8 cellular contexts compared by ENCODE assay signal in the genomic region with DNA sequence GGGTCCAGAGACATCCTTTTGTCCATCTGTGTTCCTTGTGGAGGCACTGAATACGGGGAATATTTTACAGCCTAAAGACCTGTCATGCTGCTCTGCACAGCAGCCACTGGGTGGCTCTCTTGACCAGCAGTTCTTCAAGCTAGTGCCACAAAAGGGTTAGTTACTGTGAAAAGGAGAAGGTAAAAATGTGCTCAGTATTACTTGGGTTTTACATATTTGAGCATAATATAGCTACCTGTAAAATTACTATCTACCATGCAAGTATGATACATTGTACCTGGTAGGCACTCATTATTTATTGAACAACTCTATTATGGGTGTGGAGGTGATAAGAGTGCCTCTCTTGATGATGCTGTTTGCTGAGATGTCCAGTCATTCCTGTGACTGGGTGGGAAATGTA. TPM values are rescaled to one million over a fixed set of nuclear protein-coding genes. Genes with fewer than 3 reads are reported as not detected.
DNase-seq lines count a peak whose midpoint lies in the region; ATAC-seq and TF ChIP-seq lines count a peak whose summit lies in the region.

No MANE protein-coding gene starts in this region.

- H3K36me3 ChIP-seq in BE2C = no peaks in the 10 kb centered on the region
- peaks cover 4% of the 10 kb centered on the region; the same call in 1 of the 2 replicates for H3K36me3 ChIP-seq in SU-DHL-6 (ENCODE audit: low read length)
- H3K36me3 ChIP-seq in thoracic aorta = peaks cover 5% of the 10 kb centered on the region

- no peaks in the 10 kb centered on the region for H3K27me3 ChIP-seq in BE2C
- no peaks in the 10 kb centered on the region for H3K27me3 ChIP-seq in SU-DHL-6 (ENCODE audit: low read length)
- H3K27me3 ChIP-seq in dorsolateral prefrontal cortex = no peaks in the 10 kb centered on the region
- no peaks in the 10 kb centered on the region for H3K27me3 ChIP-seq in thoracic aorta (replicated peaks; ENCODE audit: insufficient read depth)

- H3F3A ChIP-seq in SU-DHL-6 (ENCODE audit: insufficient read depth) = no peaks in the 10 kb centered on the region

- ATAC-seq in GM18502 (IDR thresholded peaks at IDR 0.05; ENCODE audit: poor library complexity, unreplicated experiment) (peak; percentile 90), HG02759 (IDR thresholded peaks at IDR 0.05; ENCODE audit: unreplicated experiment) (peak; percentile 89), thoracic aorta (ENCODE audit: insufficient number of reproducible peaks, low FRiP score, low read depth) (no peak)

- H3K27ac ChIP-seq in SU-DHL-6 (ENCODE audit: low read depth, low read length) (no peak overlapping the region), dorsolateral prefrontal cortex (no peak overlapping the region), thoracic aorta (no peak overlapping the region)

- H3K9me3 ChIP-seq in BE2C = no peaks in the 10 kb centered on the region
- no peaks in the 10 kb centered on the region for H3K9me3 ChIP-seq in SU-DHL-6 (ENCODE audit: insufficient read depth, low read length)
- H3K9me3 ChIP-seq in thoracic aorta = no peaks in the 10 kb centered on the region

- H2AFZ ChIP-seq in SU-DHL-6 (ENCODE audit: low read depth, low read length, severe bottlenecking) = no peak overlapping the region

- H3K9me2 ChIP-seq in SU-DHL-6 (replicated peaks; ENCODE audit: insufficient read depth, low read length) = no peaks in the 10 kb centered on the region

- H3K4me3 ChIP-seq in BE2C (ENCODE audit: low read depth, low read length) = no peak overlapping the region
- no peak overlapping the region for H3K4me3 ChIP-seq in SU-DHL-6 (ENCODE audit: insufficient read depth, low read length, poor library complexity, severe bottlenecking)
- H3K4me3 ChIP-seq in dorsolateral prefrontal cortex = no peak overlapping the region
- no peak overlapping the region for H3K4me3 ChIP-seq in thoracic aorta

- peaks cover 7% of the 10 kb centered on the region for H3K4me1 ChIP-seq in BE2C
- H3K4me1 ChIP-seq in thoracic aorta (ENCODE audit: control insufficient read depth in 1 of 2, low read depth in 2 of 2) = no peaks in the 10 kb centered on the region

- DNase-seq in BE2C (peak; percentile 72), NCI-H1105 treated with DMSO at 0.1 percent for 48 hours (lab: John Stamatoyannopoulos, UW) (peak; percentile 62), dorsolateral prefrontal cortex (peak in 9 of 10 donors; percentile 43 to 78 (median 68)), medulla oblongata (ENCODE audit: extremely low spot score) (peak; percentile 86), thoracic aorta (ENCODE audit: low spot score) (no peak)

- H4K20me1 ChIP-seq in SU-DHL-6 (ENCODE audit: low read depth, low read length) = no peaks in the 10 kb centered on the region

- H3K4me2 ChIP-seq in SU-DHL-6 (ENCODE audit: low read depth, low read length, poor library complexity, severe bottlenecking) = no peak overlapping the region

- H3K9ac ChIP-seq in SU-DHL-6 (ENCODE audit: low read length) = no peak overlapping the region

- intact Hi-C loops in dorsolateral prefrontal cortex (cut with DNase I) = loop anchor here (2.0 to 10.0 kb wide), 4 partner anchors 295 to 327 kb away; no protein-coding TSS in a partner anchor

- TF ChIP-seq CTCF in BE2C (IDR thresholded peaks at IDR 0.05; ENCODE audit: low read depth, low read length) (peak; percentile 99), SU-DHL-6 (IDR thresholded peaks at IDR 0.05; ENCODE audit: insufficient read depth, low read length, poor library complexity, severe bottlenecking) (peak; percentile 90), dorsolateral prefrontal cortex (IDR thresholded peaks at IDR 0.05 in 54 of 56, conservative IDR thresholded peaks at IDR 0.05 in 2 of 56; ENCODE audit: low read depth in 1 of 56, partially characterized antibody in 56 of 56) (peak; percentile 54 to 99 (median 92)), thoracic aorta (IDR thresholded peaks at IDR 0.05) (peak; percentile 69)

- no peaks in the 10 kb centered on the region for H3K79me2 ChIP-seq in SU-DHL-6 (ENCODE audit: insufficient read depth, low read length)

RNA-seq across cellular contexts. Expression of a gene that starts 23.6 kb away (rescaled TPM):
- polyA plus RNA-seq in BE2C (2012; ENCODE audit: insufficient read depth, insufficient read length, low read depth) = 0.85 TPM
- total RNA-seq in dorsolateral prefrontal cortex (10 to 100 TPM in 10 of 120 experiments, 1 to 10 TPM in 110; 2.1 to 17.5 (median 5.0) TPM), thoracic aorta (1 to 10 TPM; 4.1 to 6.6 TPM)

RNA-seq across cellular contexts. Expression of a gene that starts 34.7 kb away (rescaled TPM):
- 6.1 TPM for polyA plus RNA-seq in BE2C (2012; ENCODE audit: insufficient read depth, insufficient read length, low read depth)
- total RNA-seq in dorsolateral prefrontal cortex = 10 to 100 TPM in 119 of 120 experiments, 1 to 10 TPM in 1; 9.6 to 27.4 (median 16.3) TPM
- total RNA-seq in thoracic aorta = 10 to 100 TPM; 17.7 to 29.8 TPM
